ENCODE assay signal across 18 cellular contexts in the genomic region with DNA sequence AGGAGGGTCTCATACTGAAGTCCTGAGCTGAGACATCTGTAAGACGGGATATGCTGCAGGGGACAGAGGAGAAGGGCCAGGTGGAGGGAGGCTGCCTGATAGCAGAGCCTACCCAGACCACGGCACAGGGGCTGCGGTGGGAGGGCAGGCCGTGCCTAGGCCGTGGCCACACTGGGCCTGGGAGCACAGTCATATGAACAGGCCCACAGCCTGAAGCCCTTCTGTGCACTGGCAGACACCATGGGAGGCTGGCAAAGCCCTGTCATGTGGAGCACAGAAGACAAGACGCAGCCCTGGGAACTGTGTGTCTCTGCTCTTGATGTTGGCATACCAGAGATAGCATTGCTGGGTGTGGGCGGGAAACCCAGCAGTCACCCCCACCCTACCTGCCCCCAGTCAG. TPM values are rescaled to one million over a fixed set of nuclear protein-coding genes. Genes with fewer than 3 reads are reported as not detected.
"Had no signal": no experiment of that assay in that cellular context is flagged by ENCODE, and none has a peak within 500 bp of the region (broad histone marks: within the 10 kb centered on the region; RNA-seq: fewer than 3 reads in every experiment).

No MANE protein-coding gene starts in this region.

- H3K9me3 Mint-ChIP-seq: dendritic cell treated with granulocyte-macrophage colony-stimulating factor and Interleukin-4, amounts not matched to agents 40 ng/mL and 50 ng/mL, for 4 days; T-helper 1 cell treated with Interleukin-12 subunit alpha and Interleukin-12 subunit beta and Interleukin-4 antibody, amounts not matched to agents 30 μg/mL and 1 μg/mL, for 36 hours had no signal

- H3K27ac ChIP-seq: pancreas, tibial artery had no signal

- H3K27ac Mint-ChIP-seq: activated naive CD4-positive, alpha-beta T cell treated with anti-CD3 and anti-CD28 coated beads, Interleukin-2, amount 50 U/mL, for 72 hours; brain; dendritic cell treated with granulocyte-macrophage colony-stimulating factor and Interleukin-4, amounts not matched to agents 40 ng/mL and 50 ng/mL, for 4 days; immature natural killer cell; T-helper 1 cell treated with Interleukin-12 subunit alpha and Interleukin-12 subunit beta and Interleukin-4 antibody, amounts not matched to agents 30 μg/mL and 1 μg/mL, for 36 hours had no signal

- H3K27me3 Mint-ChIP-seq: dendritic cell treated with granulocyte-macrophage colony-stimulating factor and Interleukin-4, amounts not matched to agents 40 ng/mL and 50 ng/mL, for 4 days had no signal

- ATAC-seq: left colon, pancreas had no signal

- H3K9me3 ChIP-seq: pancreas, tibial artery had no signal

- DNase-seq: activated CD4-positive, alpha-beta T cell treated with anti-CD3 and anti-CD28 coated beads for 4 hours; activated T-cell treated with anti-CD3 and anti-CD28 coated beads for 4 hours; amygdala; erythroblast; immature natural killer cell; left colon; pancreas; retina; stimulated activated CD4-positive, alpha-beta T cell treated with anti-CD3 and anti-CD28 coated beads, Interleukin-15, amount 100 ng/mL, for 24 hours; stimulated activated CD4-positive, alpha-beta T cell treated with anti-CD3 and anti-CD28 coated beads, Interleukin-4, amount 100 ng/mL, for 4 hours; tibial artery had no signal

- H3K4me3 Mint-ChIP-seq: brain; dendritic cell treated with granulocyte-macrophage colony-stimulating factor and Interleukin-4, amounts not matched to agents 40 ng/mL and 50 ng/mL, for 4 days; immature natural killer cell; T-helper 1 cell treated with Interleukin-12 subunit alpha and Interleukin-12 subunit beta and Interleukin-4 antibody, amounts not matched to agents 30 μg/mL and 1 μg/mL, for 36 hours had no signal

- H3K36me3 ChIP-seq: pancreas, tibial artery had no signal

- H3K4me1 Mint-ChIP-seq: brain, immature natural killer cell had no signal

- H3K4me3 ChIP-seq: pancreas, tibial artery had no signal

- H3K36me3 Mint-ChIP-seq: activated naive CD4-positive, alpha-beta T cell treated with anti-CD3 and anti-CD28 coated beads, Interleukin-2, amount 50 U/mL, for 72 hours; brain; immature natural killer cell had no signal

- H3K4me1 ChIP-seq: pancreas, tibial artery had no signal

RNA-seq across cellular contexts. Expression of a gene that starts 3.3 kb away (rescaled TPM):
- total RNA-seq: activated CD8-positive, alpha-beta memory T cell treated with anti-CD3 and anti-CD28 coated beads for 36 hours; activated naive CD4-positive, alpha-beta T cell treated with anti-CD3 and anti-CD28 coated beads, Interleukin-2, amount 50 U/mL, for 72 hours; left colon; mesenteric fat pad; pancreas; skeletal muscle tissue had no signal
